Comparison of ENCODE assay signal across 8 cellular contexts in the genomic region with DNA sequence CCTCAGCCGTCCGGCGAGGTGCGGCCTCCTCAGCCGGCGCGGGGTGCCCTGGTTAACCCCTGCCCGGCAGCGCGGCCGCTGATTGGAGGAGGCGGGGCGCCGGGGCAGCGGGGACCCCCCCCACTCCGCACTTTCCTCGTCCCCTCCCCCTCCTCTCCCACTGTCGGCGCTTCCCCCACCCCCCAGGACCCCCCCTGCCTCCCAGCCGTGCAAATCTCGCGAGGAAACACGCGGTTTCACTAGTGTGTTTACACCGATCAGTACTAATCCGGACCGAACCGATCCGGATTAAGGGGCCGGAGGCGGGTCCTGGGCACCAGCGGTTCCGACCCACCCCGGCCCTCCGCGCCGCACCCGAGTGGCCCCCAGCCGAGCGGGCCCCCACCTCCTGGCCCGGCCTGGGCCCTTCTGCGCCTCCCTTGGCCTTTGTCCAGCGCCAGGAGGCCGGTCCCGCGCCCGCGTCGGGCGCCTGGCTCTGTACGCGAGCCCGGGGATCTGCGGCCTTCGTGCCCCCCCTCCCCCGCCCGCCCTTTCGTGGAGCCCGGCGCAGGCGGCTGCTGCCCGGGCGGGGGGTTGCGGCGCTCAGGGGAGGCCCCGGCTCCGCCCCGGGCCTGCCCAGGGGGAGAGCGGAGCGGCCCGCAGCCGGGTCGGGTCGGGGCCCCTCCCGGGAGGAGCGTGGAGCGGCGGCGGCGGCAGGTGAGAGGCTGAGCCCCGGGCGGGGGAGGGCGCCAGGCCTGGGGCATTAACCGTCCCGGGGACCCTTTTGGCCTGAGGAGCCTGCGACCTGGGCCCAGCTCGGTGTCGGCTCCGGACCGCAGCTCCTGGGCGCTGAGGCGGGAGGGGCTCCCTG. TPM values are rescaled to one million over a fixed set of nuclear protein-coding genes. Genes with fewer than 3 reads are reported as not detected.
DNase-seq lines count a peak whose midpoint lies in the region; ATAC-seq, FAIRE-seq and TF ChIP-seq lines count a peak whose summit lies in the region.
"Not testable (repeated sequence)": the region's sequence is repeated elsewhere in the genome, so short reads cannot be mapped to it uniquely, and the experiment has no call there.

No MANE protein-coding gene starts in this region.

- H3K27ac ChIP-seq in kidney (ENCODE audit: low read depth in 2 of 2, low read length in 2 of 2), result peak overlapping the region; percentile 83 to 86

- H3K9ac ChIP-seq in kidney (ENCODE audit: low read length in 2 of 2), result peak overlapping the region in 1 of 2 donors; percentile 58

- H3K4me1 ChIP-seq in kidney (ENCODE audit: control insufficient read depth in 1 of 2, insufficient read depth in 1 of 2, low read depth in 1 of 2, low read length in 2 of 2), result not testable (repeated sequence)

- H3K9me3 ChIP-seq in kidney (ENCODE audit: control insufficient read depth in 1 of 2, low read length in 2 of 2), result not testable (repeated sequence)

- not testable (repeated sequence) for FAIRE-seq in kidney (lab: Jason Lieb, UNC)

- TF ChIP-seq CTCF in kidney (IDR thresholded peaks at IDR 0.05; ENCODE audit: borderline replicate concordance, extremely low read depth, insufficient read depth), result not testable (repeated sequence)

- H3K36me3 ChIP-seq in kidney (ENCODE audit: control insufficient read depth in 1 of 2, insufficient read depth in 2 of 2, low read length in 2 of 2), result not testable (repeated sequence)

- ATAC-seq in GM19043 (IDR thresholded peaks at IDR 0.05; ENCODE audit: low read depth, unreplicated experiment) (peak; percentile 63), HG03342 (IDR thresholded peaks at IDR 0.05; ENCODE audit: unreplicated experiment) (peak; percentile 72)

- peak overlapping the region in 1 of 2 donors; percentile 52 for H3K4me3 ChIP-seq in kidney (ENCODE audit: low read length in 2 of 2)

- intact Hi-C loops in kidney (cut with DNase I), result not testable (repeated sequence)

- DNase-seq in AG08396 (ENCODE audit: low spot score) (peak; percentile 92), NCI-H345 treated with DMSO at 0.1 percent for 48 hours (lab: John Stamatoyannopoulos, UW; ENCODE audit: unreplicated experiment) (peak; percentile 23), cerebellar cortex (ENCODE audit: low spot score) (peak; percentile 72), kidney (peak; percentile 95)
- DNase-seq in activated CD4-positive, CD25-positive, alpha-beta regulatory T cell treated with anti-CD3 and anti-CD28 coated beads, Interleukin-2, amount 50 U/mL, for 72 hours, result peak; percentile 75
- peak; percentile 59 to 68 (median 66) for DNase-seq in stimulated activated CD4-positive, alpha-beta T cell treated with anti-CD3 and anti-CD28 coated beads, Interleukin-12 subunit alpha, Interleukin-12 subunit beta, amount 100 ng/mL, for 48 hours (ENCODE audit: low read depth in 2 of 3, low spot score in 1 of 3)

RNA-seq across cellular contexts. Expression of a gene that starts 54.8 kb away (rescaled TPM):
- 26.0 TPM for total RNA-seq in kidney
- polyA plus RNA-seq in kidney (ENCODE audit: insufficient read depth, low read depth, low replicate concordance), result 11.8 TPM

Comparison
In these comparisons a context has a peak if more than half of its experiments do, and no peak if none do; other contexts are left out.
1. DNase-seq: peak in every context shown above with its lines; median percentile 95 in kidney; 92 in AG08396; 75 in activated CD4-positive, CD25-positive, alpha-beta regulatory T cell treated with anti-CD3 and anti-CD28 coated beads, Interleukin-2, amount 50 U/mL, for 72 hours; 72 in cerebellar cortex; 66 in stimulated activated CD4-positive, alpha-beta T cell treated with anti-CD3 and anti-CD28 coated beads, Interleukin-12 subunit alpha, Interleukin-12 subunit beta, amount 100 ng/mL, for 48 hours; 23 in NCI-H345 treated with DMSO at 0.1 percent for 48 hours.